8 cellular contexts compared by ENCODE assay signal in genomic region chr10:11424456-11425287, GRCh38.
DNase-seq lines count a peak whose midpoint lies in the region; ATAC-seq and TF ChIP-seq lines count a peak whose summit lies in the region.

No MANE protein-coding gene starts in this region.

- H3K27ac ChIP-seq in Panc1 (ENCODE audit: low read length), result no peak overlapping the region
- H3K27ac ChIP-seq in esophagus muscularis mucosa (replicated peaks in 1 of 4), result no peak overlapping the region

- H3K9me3 Mint-ChIP-seq in nephron, result peaks cover 40% of the 10 kb centered on the region

- DNase-seq in ELF-1 (ENCODE audit: low read depth, low spot score) (peak; percentile 56), Panc1 (ENCODE audit: low read depth, low spot score) (peak; percentile 25), esophagus muscularis mucosa (ENCODE audit: extremely low spot score) (no peak)

- peaks cover 11% of the 10 kb centered on the region for H3K4me1 Mint-ChIP-seq in nephron

- H3K27ac Mint-ChIP-seq in nephron, result peak overlapping the region in 2 of 3 experiments; percentile 59 to 78

- H3K9me3 ChIP-seq in Panc1 (ENCODE audit: control insufficient read depth, insufficient read depth, low read depth, low read length) (no peaks in the 10 kb centered on the region), esophagus muscularis mucosa (peaks cover 0 to 23% (median 16%) of the 10 kb centered on the region in 4 donors)

- TF ChIP-seq EP300 in esophagus muscularis mucosa (IDR thresholded peaks at IDR 0.05), result no peak

- H3K27me3 Mint-ChIP-seq in nephron (ENCODE audit: low read depth), result peaks cover 8% of the 10 kb centered on the region

- POLR2A ChIA-PET in Panc1 (lab: Charles Lee), result no interaction called here

- intact Hi-C loops in Panc1 (cut with micrococcal nuclease; ENCODE audit: unreplicated experiment), result no loop called here
- intact Hi-C loops in esophagus muscularis mucosa (cut with DNase I), result no loop called here

- H3K4me3 ChIP-seq in Panc1 (ENCODE audit: low read depth in 2 of 2, low read length in 2 of 2), result no peak overlapping the region
- H3K4me3 ChIP-seq in esophagus muscularis mucosa, result no peak overlapping the region

- H3K4me1 ChIP-seq in Panc1 (ENCODE audit: control insufficient read depth, insufficient read depth, low read length) (no peaks in the 10 kb centered on the region), esophagus muscularis mucosa (no peaks in the 10 kb centered on the region)

- H3K36me3 ChIP-seq in Panc1 (ENCODE audit: control insufficient read depth, insufficient read depth, low read length) (no peaks in the 10 kb centered on the region), esophagus muscularis mucosa (no peaks in the 10 kb centered on the region)

- no peak for TF ChIP-seq POLR2A in esophagus muscularis mucosa (IDR thresholded peaks at IDR 0.05; ENCODE audit: low read depth)

- TF ChIP-seq CTCF in Panc1 (IDR thresholded peaks at IDR 0.05) (peak; percentile 89), esophagus muscularis mucosa (IDR thresholded peaks at IDR 0.05) (peak; percentile 51 to 81 (median 65)), nephron (IDR thresholded peaks at IDR 0.05; ENCODE audit: unreplicated experiment in 3 of 3) (peak; percentile 85 to 89 (median 87))

- in situ Hi-C loops in Panc1 (cut with HindIII; ENCODE audit: low pct_unique_long_range_greater_than_20kb, low sequenced_read_pairs), result no loop called here

- H3K27me3 ChIP-seq in Panc1 (ENCODE audit: control insufficient read depth, insufficient read depth, low read length) (no peaks in the 10 kb centered on the region), esophagus muscularis mucosa (no peaks in the 10 kb centered on the region)

- no TSS peak for BruUV-seq in Panc1 (replicated peaks; lab: Mats Ljungman, UMichigan)

- H3K4me3 Mint-ChIP-seq in nephron, result no peak overlapping the region

- 47% methylated on average over 11 of the region's 11 CpGs for WGBS in esophagus muscularis mucosa

- ATAC-seq in HG02870 (IDR thresholded peaks at IDR 0.05; ENCODE audit: unreplicated experiment) (peak; percentile 61), Panc1 (peak; percentile 89), GM21529 (IDR thresholded peaks at IDR 0.05; ENCODE audit: unreplicated experiment) (no peak), HG03469 (IDR thresholded peaks at IDR 0.05; ENCODE audit: unreplicated experiment) (no peak), GM18498 (IDR thresholded peaks at IDR 0.05; ENCODE audit: unreplicated experiment) (no peak)

- peaks cover 8% of the 10 kb centered on the region for H3K36me3 Mint-ChIP-seq in nephron (ENCODE audit: low read depth)

- CTCF ChIA-PET in Panc1 (lab: Charles Lee), result interaction anchor here (1.1 kb wide), 1 partner anchor 72 kb away, joined by 3 read pairs; no protein-coding TSS in a partner anchor

Comparison
In these comparisons a context has a peak if more than half of its experiments do, and no peak if none do; other contexts are left out.
1. ATAC-seq: peak in HG02870 (single experiment) and Panc1 (single experiment); none in GM21529 (single experiment), HG03469 (single experiment) and GM18498 (single experiment).
2. Peak in every context shown above with its lines, with median percentiles within 50 percentile points of each other: CTCF ChIP-seq.